ENCODE assay signal across 1 cellular context in the genomic region with DNA sequence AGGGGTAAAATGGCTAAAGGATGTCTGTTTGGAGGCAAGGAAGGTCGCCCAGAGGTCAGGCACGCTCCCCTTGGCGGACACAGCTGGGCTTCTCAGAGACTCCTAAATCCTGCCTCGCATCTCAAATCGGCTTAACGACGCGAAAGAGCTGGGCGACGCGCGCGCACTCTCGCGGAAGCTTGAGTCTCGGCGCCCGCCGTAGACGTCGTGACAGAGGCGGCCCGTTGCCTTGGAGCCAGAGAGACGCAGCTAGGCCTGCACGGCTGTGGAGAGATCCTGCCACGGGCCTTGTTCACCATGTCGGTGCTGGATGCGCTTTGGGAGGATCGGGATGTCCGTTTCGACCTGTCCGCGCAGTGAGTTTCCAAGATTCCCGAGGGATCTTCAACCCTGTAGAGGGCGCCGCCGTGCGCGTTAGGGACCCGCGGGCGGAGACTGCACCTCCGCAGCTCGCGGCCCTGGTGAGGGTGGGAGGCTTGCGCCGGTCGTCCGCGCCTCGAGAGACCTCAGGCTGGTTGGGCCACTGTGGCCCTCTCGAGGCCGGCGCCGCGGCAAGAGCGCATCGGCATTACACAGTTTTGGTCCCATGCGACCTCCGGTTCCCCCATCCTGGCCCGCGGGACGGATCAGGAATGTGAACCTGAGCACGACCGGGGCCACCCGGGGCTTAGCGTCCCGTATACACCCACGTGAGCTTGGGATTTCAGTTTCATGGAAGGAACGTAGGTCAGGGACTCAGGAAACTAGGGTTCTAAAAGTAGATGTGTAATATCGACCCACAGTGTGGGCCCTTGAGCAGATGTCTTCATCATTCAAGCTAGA.
TF ChIP-seq lines count a peak whose summit lies in the region.

A gene (plus strand): TSS at position 238 of the 822 bp plus-strand sequence. CDS start 60 bp downstream, at position 298.

TF ChIP-seq in K562, 482 proteins besides CTCF, POLR2A, EP300 and RAD21 (continued from another document and continues in another):
- TF ChIP-seq, protein P1, sequence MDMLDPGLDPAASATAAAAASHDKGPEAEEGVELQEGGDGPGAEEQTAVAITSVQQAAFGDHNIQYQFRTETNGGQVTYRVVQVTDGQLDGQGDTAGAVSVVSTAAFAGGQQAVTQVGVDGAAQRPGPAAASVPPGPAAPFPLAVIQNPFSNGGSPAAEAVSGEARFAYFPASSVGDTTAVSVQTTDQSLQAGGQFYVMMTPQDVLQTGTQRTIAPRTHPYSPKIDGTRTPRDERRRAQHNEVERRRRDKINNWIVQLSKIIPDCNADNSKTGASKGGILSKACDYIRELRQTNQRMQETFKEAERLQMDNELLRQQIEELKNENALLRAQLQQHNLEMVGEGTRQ (CRISPR knock-in tag; IDR thresholded peaks at IDR 0.05), result peak; percentile 19; the same call in 1 of the 2 replicates
- TF ChIP-seq TAF15 (IDR thresholded peaks at IDR 0.05; ENCODE audit: low read depth, low read length) (no peak), MTF1 (CRISPR knock-in tag; IDR thresholded peaks at IDR 0.05; ENCODE audit: borderline replicate concordance) (no peak), ZBTB17 (CRISPR knock-in tag; IDR thresholded peaks at IDR 0.05) (peak; percentile 67; the same call in 1 of the 2 replicates), NFE2L1 (tag; IDR thresholded peaks at IDR 0.05; ENCODE audit: borderline replicate concordance, low read depth) (no peak), CBFA2T2 (conservative IDR thresholded peaks at IDR 0.05) (no peak), NR2C1 (IDR thresholded peaks at IDR 0.05) (no peak), NR2C1 (tag; IDR thresholded peaks at IDR 0.05) (no peak), GABPA (tag; conservative IDR thresholded peaks at IDR 0.05; ENCODE audit: low read depth) (no peak), POLR2H (tag; IDR thresholded peaks at IDR 0.05; ENCODE audit: low read depth) (no peak), FOXA3 (CRISPR knock-in tag; conservative IDR thresholded peaks at IDR 0.05 in 1 of 2, IDR thresholded peaks at IDR 0.05 in 1 of 2) (peak in 1 of 2 experiments; percentile 77; a peak in 2 of 4 replicates), SP1 (CRISPR knock-in tag; IDR thresholded peaks at IDR 0.05) (peak; percentile 71), SIN3B (IDR thresholded peaks at IDR 0.05; ENCODE audit: low read depth) (peak; percentile 85), KLF16 (IDR thresholded peaks at IDR 0.05) (0 out of 2 replicates have a peak, but pooled peaks have one; percentile 16), ZC3H8 (IDR thresholded peaks at IDR 0.05) (no peak), NFXL1 (CRISPR knock-in tag; IDR thresholded peaks at IDR 0.05) (no peak), CREBBP (IDR thresholded peaks at IDR 0.05; ENCODE audit: low read depth, low read length) (no peak), XRCC3 (IDR thresholded peaks at IDR 0.05) (no peak), NR1H2 (CRISPR knock-in tag; IDR thresholded peaks at IDR 0.05) (no peak), ZFP1 (CRISPR knock-in tag; IDR thresholded peaks at IDR 0.05) (no peak), GABPB1 (CRISPR knock-in tag; IDR thresholded peaks at IDR 0.05) (peak; percentile 49; the same call in 1 of the 2 replicates), HNRNPLL (IDR thresholded peaks at IDR 0.05; ENCODE audit: low read depth, low read length, poor library complexity, severe bottlenecking) (peak; percentile 92), CBX5 (IDR thresholded peaks at IDR 0.05; ENCODE audit: borderline replicate concordance, low read depth) (0 out of 2 replicates have a peak, but pooled peaks have one; percentile 52), IFI16 (CRISPR knock-in tag; IDR thresholded peaks at IDR 0.05) (no peak), RNF2 (IDR thresholded peaks at IDR 0.05) (peak; percentile 80), JUND (IDR thresholded peaks at IDR 0.05; ENCODE audit: borderline replicate concordance, low read depth, low read length) (peak; percentile 1; the same call in 1 of the 2 replicates), JUND (tag; IDR thresholded peaks at IDR 0.05; ENCODE audit: borderline replicate concordance, low read depth, low read length) (peak; percentile 55; the same call in 1 of the 3 replicates)
- TF ChIP-seq, protein P2, sequence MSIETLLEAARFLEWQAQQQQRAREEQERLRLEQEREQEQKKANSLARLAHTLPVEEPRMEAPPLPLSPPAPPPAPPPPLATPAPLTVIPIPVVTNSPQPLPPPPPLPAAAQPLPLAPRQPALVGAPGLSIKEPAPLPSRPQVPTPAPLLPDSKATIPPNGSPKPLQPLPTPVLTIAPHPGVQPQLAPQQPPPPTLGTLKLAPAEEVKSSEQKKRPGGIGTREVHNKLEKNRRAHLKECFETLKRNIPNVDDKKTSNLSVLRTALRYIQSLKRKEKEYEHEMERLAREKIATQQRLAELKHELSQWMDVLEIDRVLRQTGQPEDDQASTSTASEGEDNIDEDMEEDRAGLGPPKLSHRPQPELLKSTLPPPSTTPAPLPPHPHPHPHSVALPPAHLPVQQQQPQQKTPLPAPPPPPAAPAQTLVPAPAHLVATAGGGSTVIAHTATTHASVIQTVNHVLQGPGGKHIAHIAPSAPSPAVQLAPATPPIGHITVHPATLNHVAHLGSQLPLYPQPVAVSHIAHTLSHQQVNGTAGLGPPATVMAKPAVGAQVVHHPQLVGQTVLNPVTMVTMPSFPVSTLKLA (conservative IDR thresholded peaks at IDR 0.05), result peak; percentile 79 to 92
- TF ChIP-seq, protein P3, sequence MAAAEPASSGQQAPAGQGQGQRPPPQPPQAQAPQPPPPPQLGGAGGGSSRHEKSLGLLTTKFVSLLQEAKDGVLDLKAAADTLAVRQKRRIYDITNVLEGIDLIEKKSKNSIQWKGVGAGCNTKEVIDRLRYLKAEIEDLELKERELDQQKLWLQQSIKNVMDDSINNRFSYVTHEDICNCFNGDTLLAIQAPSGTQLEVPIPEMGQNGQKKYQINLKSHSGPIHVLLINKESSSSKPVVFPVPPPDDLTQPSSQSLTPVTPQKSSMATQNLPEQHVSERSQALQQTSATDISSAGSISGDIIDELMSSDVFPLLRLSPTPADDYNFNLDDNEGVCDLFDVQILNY (CRISPR knock-in tag; IDR thresholded peaks at IDR 0.05), result 0 out of 2 replicates have a peak, but pooled peaks have one; percentile 53
- TF ChIP-seq, protein P4, sequence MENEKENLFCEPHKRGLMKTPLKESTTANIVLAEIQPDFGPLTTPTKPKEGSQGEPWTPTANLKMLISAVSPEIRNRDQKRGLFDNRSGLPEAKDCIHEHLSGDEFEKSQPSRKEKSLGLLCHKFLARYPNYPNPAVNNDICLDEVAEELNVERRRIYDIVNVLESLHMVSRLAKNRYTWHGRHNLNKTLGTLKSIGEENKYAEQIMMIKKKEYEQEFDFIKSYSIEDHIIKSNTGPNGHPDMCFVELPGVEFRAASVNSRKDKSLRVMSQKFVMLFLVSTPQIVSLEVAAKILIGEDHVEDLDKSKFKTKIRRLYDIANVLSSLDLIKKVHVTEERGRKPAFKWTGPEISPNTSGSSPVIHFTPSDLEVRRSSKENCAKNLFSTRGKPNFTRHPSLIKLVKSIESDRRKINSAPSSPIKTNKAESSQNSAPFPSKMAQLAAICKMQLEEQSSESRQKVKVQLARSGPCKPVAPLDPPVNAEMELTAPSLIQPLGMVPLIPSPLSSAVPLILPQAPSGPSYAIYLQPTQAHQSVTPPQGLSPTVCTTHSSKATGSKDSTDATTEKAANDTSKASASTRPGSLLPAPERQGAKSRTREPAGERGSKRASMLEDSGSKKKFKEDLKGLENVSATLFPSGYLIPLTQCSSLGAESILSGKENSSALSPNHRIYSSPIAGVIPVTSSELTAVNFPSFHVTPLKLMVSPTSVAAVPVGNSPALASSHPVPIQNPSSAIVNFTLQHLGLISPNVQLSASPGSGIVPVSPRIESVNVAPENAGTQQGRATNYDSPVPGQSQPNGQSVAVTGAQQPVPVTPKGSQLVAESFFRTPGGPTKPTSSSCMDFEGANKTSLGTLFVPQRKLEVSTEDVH (IDR thresholded peaks at IDR 0.05; ENCODE audit: low read depth, partially characterized antibody), result peak; percentile 58
- TF ChIP-seq, protein P5, sequence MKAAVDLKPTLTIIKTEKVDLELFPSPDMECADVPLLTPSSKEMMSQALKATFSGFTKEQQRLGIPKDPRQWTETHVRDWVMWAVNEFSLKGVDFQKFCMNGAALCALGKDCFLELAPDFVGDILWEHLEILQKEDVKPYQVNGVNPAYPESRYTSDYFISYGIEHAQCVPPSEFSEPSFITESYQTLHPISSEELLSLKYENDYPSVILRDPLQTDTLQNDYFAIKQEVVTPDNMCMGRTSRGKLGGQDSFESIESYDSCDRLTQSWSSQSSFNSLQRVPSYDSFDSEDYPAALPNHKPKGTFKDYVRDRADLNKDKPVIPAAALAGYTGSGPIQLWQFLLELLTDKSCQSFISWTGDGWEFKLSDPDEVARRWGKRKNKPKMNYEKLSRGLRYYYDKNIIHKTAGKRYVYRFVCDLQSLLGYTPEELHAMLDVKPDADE (conservative IDR thresholded peaks at IDR 0.05; ENCODE audit: control insufficient read depth, low read depth, low read length), result peak; percentile 94; the same call in 1 of the 2 replicates
- TF ChIP-seq, protein P6, sequence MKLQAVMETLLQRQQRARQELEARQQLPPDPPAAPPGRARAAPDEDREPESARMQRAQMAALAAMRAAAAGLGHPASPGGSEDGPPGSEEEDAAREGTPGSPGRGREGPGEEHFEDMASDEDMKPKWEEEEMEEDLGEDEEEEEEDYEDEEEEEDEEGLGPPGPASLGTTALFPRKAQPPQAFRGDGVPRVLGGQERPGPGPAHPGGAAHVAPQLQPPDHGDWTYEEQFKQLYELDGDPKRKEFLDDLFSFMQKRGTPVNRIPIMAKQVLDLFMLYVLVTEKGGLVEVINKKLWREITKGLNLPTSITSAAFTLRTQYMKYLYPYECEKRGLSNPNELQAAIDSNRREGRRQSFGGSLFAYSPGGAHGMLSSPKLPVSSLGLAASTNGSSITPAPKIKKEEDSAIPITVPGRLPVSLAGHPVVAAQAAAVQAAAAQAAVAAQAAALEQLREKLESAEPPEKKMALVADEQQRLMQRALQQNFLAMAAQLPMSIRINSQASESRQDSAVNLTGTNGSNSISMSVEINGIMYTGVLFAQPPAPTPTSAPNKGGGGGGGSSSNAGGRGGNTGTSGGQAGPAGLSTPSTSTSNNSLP (IDR thresholded peaks at IDR 0.05; ENCODE audit: borderline replicate concordance, low read depth, low read length), result no peak
- TF ChIP-seq, protein P7, sequence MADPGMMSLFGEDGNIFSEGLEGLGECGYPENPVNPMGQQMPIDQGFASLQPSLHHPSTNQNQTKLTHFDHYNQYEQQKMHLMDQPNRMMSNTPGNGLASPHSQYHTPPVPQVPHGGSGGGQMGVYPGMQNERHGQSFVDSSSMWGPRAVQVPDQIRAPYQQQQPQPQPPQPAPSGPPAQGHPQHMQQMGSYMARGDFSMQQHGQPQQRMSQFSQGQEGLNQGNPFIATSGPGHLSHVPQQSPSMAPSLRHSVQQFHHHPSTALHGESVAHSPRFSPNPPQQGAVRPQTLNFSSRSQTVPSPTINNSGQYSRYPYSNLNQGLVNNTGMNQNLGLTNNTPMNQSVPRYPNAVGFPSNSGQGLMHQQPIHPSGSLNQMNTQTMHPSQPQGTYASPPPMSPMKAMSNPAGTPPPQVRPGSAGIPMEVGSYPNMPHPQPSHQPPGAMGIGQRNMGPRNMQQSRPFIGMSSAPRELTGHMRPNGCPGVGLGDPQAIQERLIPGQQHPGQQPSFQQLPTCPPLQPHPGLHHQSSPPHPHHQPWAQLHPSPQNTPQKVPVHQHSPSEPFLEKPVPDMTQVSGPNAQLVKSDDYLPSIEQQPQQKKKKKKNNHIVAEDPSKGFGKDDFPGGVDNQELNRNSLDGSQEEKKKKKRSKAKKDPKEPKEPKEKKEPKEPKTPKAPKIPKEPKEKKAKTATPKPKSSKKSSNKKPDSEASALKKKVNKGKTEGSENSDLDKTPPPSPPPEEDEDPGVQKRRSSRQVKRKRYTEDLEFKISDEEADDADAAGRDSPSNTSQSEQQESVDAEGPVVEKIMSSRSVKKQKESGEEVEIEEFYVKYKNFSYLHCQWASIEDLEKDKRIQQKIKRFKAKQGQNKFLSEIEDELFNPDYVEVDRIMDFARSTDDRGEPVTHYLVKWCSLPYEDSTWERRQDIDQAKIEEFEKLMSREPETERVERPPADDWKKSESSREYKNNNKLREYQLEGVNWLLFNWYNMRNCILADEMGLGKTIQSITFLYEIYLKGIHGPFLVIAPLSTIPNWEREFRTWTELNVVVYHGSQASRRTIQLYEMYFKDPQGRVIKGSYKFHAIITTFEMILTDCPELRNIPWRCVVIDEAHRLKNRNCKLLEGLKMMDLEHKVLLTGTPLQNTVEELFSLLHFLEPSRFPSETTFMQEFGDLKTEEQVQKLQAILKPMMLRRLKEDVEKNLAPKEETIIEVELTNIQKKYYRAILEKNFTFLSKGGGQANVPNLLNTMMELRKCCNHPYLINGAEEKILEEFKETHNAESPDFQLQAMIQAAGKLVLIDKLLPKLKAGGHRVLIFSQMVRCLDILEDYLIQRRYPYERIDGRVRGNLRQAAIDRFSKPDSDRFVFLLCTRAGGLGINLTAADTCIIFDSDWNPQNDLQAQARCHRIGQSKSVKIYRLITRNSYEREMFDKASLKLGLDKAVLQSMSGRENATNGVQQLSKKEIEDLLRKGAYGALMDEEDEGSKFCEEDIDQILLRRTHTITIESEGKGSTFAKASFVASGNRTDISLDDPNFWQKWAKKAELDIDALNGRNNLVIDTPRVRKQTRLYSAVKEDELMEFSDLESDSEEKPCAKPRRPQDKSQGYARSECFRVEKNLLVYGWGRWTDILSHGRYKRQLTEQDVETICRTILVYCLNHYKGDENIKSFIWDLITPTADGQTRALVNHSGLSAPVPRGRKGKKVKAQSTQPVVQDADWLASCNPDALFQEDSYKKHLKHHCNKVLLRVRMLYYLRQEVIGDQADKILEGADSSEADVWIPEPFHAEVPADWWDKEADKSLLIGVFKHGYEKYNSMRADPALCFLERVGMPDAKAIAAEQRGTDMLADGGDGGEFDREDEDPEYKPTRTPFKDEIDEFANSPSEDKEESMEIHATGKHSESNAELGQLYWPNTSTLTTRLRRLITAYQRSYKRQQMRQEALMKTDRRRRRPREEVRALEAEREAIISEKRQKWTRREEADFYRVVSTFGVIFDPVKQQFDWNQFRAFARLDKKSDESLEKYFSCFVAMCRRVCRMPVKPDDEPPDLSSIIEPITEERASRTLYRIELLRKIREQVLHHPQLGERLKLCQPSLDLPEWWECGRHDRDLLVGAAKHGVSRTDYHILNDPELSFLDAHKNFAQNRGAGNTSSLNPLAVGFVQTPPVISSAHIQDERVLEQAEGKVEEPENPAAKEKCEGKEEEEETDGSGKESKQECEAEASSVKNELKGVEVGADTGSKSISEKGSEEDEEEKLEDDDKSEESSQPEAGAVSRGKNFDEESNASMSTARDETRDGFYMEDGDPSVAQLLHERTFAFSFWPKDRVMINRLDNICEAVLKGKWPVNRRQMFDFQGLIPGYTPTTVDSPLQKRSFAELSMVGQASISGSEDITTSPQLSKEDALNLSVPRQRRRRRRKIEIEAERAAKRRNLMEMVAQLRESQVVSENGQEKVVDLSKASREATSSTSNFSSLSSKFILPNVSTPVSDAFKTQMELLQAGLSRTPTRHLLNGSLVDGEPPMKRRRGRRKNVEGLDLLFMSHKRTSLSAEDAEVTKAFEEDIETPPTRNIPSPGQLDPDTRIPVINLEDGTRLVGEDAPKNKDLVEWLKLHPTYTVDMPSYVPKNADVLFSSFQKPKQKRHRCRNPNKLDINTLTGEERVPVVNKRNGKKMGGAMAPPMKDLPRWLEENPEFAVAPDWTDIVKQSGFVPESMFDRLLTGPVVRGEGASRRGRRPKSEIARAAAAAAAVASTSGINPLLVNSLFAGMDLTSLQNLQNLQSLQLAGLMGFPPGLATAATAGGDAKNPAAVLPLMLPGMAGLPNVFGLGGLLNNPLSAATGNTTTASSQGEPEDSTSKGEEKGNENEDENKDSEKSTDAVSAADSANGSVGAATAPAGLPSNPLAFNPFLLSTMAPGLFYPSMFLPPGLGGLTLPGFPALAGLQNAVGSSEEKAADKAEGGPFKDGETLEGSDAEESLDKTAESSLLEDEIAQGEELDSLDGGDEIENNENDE (IDR thresholded peaks at IDR 0.05; ENCODE audit: low read depth, low read length), result no peak
